In the genomic region with DNA sequence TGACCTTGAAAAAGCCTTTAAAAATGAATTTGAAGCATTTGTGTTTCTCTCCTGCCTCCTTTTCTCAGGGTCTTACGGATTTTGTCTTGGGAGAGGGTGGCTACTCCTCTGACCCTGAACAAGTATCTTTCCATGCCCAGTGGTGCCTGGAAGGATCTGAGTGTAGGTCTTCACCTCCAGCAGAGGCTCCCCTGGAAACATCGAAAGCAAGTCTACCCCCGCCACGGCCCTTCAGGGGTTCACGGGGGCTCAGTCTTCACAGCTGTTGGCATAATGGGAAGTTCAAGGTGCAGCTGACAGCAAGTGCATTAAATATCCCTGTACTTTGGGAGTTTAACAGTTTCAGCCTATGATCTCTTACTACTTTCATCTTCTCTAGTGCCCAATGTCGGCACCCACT, we compare ENCODE assay signal across 38 cellular contexts. TPM values are rescaled to one million over a fixed set of nuclear protein-coding genes. Genes with fewer than 3 reads are reported as not detected.
"Had no signal": no experiment of that assay in that cellular context is flagged by ENCODE, and none has a peak within 500 bp of the region (broad histone marks: within the 10 kb centered on the region; RNA-seq: fewer than 3 reads in every experiment).

No MANE protein-coding gene starts in this region.

- H3K27me3 ChIP-seq: ascending aorta, cardiac muscle cell had no signal

- H3K4me3 ChIP-seq: ascending aorta, cardiac muscle cell had no signal

- H3K27ac ChIP-seq: ascending aorta, cardiac muscle cell, WERI-Rb-1 had no signal

- H3K4me1 Mint-ChIP-seq: activated CD4-positive, alpha-beta T cell treated with anti-CD3 and anti-CD28 coated beads for 36 hours; activated naive CD4-positive, alpha-beta T cell treated with anti-CD3 and anti-CD28 coated beads, Interleukin-2, amount 50 U/mL, for 24 hours; activated naive CD8-positive, alpha-beta T cell treated with anti-CD3 and anti-CD28 coated beads, Interleukin-2, amount 50 U/mL, for 24 hours; central memory CD8-positive, alpha-beta T cell; WTC11 had no signal

- H3K9me3 Mint-ChIP-seq: activated CD4-positive, alpha-beta T cell treated with anti-CD3 and anti-CD28 coated beads, Interleukin-2, amount 10 ng/mL, durations not matched to agents 7 days and 5 days; activated T-helper 2 cell treated with anti-CD3 and anti-CD28 coated beads, Interferon-gamma antibody, Interleukin-2, Interleukin-4, amounts not matched to agents 10 μg/mL and 5 μg/mL and 100 μg/mL, durations not matched to agents 14 hours and 24 hours and 36 hours; brain; central memory CD8-positive, alpha-beta T cell; T-helper 2 cell treated with Interferon-gamma antibody and Interleukin-4, amounts not matched to agents 5 μg/mL and 100 μg/mL, for 36 hours; WTC11 had no signal

- H3K4me3 Mint-ChIP-seq: activated CD4-positive, alpha-beta memory T cell treated with anti-CD3 and anti-CD28 coated beads, Interleukin-2, amount 10 ng/mL, durations not matched to agents 7 days and 5 days; activated CD4-positive, alpha-beta T cell treated with anti-CD3 and anti-CD28 coated beads for 36 hours; activated CD4-positive, alpha-beta T cell treated with anti-CD3 and anti-CD28 coated beads, Interleukin-2, amount 10 ng/mL, durations not matched to agents 7 days and 5 days; activated CD8-positive, alpha-beta memory T cell treated with anti-CD3 and anti-CD28 coated beads, Interleukin-2, amount 10 ng/mL, durations not matched to agents 7 days and 5 days; activated CD8-positive, alpha-beta T cell treated with anti-CD3 and anti-CD28 coated beads, Interleukin-2, amount 10 ng/mL, durations not matched to agents 7 days and 5 days; activated naive CD4-positive, alpha-beta T cell treated with anti-CD3 and anti-CD28 coated beads, Interleukin-2, amount 50 U/mL, for 24 hours; activated naive CD8-positive, alpha-beta T cell; activated naive CD8-positive, alpha-beta T cell treated with anti-CD3 and anti-CD28 coated beads, Interleukin-2, amount 10 ng/mL, durations not matched to agents 7 days and 5 days; activated naive CD8-positive, alpha-beta T cell treated with anti-CD3 and anti-CD28 coated beads, Interleukin-2, amount 50 U/mL, for 24 hours; activated T-cell treated with anti-CD3 and anti-CD28 coated beads, Interleukin-2, amount 50 U/mL, for 24 hours; brain; central memory CD8-positive, alpha-beta T cell; T-helper 1 cell treated with Interleukin-12 subunit alpha and Interleukin-12 subunit beta and Interleukin-4 antibody, amounts not matched to agents 30 μg/mL and 1 μg/mL, for 36 hours; T-helper 2 cell treated with Interferon-gamma antibody and Interleukin-4, amounts not matched to agents 5 μg/mL and 100 μg/mL, for 36 hours; WTC11 had no signal

- H3K27ac Mint-ChIP-seq: activated CD4-positive, alpha-beta memory T cell treated with anti-CD3 and anti-CD28 coated beads, Interleukin-2, amount 10 ng/mL, durations not matched to agents 7 days and 5 days; activated CD4-positive, alpha-beta T cell treated with anti-CD3 and anti-CD28 coated beads for 36 hours; activated CD4-positive, alpha-beta T cell treated with anti-CD3 and anti-CD28 coated beads, Interleukin-2, amount 10 ng/mL, durations not matched to agents 7 days and 5 days; activated CD8-positive, alpha-beta memory T cell treated with anti-CD3 and anti-CD28 coated beads, Interleukin-2, amount 10 ng/mL, durations not matched to agents 7 days and 5 days; activated CD8-positive, alpha-beta T cell treated with anti-CD3 and anti-CD28 coated beads, Interleukin-2, amount 10 ng/mL, durations not matched to agents 7 days and 5 days; activated naive CD4-positive, alpha-beta T cell treated with anti-CD3 and anti-CD28 coated beads, Interleukin-2, amount 50 U/mL, for 24 hours; activated naive CD8-positive, alpha-beta T cell; activated naive CD8-positive, alpha-beta T cell treated with anti-CD3 and anti-CD28 coated beads, Interleukin-2, amount 10 ng/mL, durations not matched to agents 7 days and 5 days; activated naive CD8-positive, alpha-beta T cell treated with anti-CD3 and anti-CD28 coated beads, Interleukin-2, amount 50 U/mL, for 24 hours; activated T-cell treated with anti-CD3 and anti-CD28 coated beads, Interleukin-2, amount 50 U/mL, for 24 hours; activated T-helper 2 cell treated with anti-CD3 and anti-CD28 coated beads, Interferon-gamma antibody, Interleukin-2, Interleukin-4, amounts not matched to agents 10 μg/mL and 5 μg/mL and 100 μg/mL, durations not matched to agents 14 hours and 24 hours and 36 hours; brain; T-helper 1 cell treated with Interleukin-12 subunit alpha and Interleukin-12 subunit beta and Interleukin-4 antibody, amounts not matched to agents 30 μg/mL and 1 μg/mL, for 36 hours; T-helper 2 cell treated with Interferon-gamma antibody and Interleukin-4, amounts not matched to agents 5 μg/mL and 100 μg/mL, for 36 hours; WTC11 had no signal

- H3K27me3 Mint-ChIP-seq: activated CD4-positive, alpha-beta memory T cell treated with anti-CD3 and anti-CD28 coated beads, Interleukin-2, amount 10 ng/mL, durations not matched to agents 7 days and 5 days; activated CD4-positive, alpha-beta T cell treated with anti-CD3 and anti-CD28 coated beads for 36 hours; activated CD4-positive, alpha-beta T cell treated with anti-CD3 and anti-CD28 coated beads, Interleukin-2, amount 10 ng/mL, durations not matched to agents 7 days and 5 days; activated CD8-positive, alpha-beta memory T cell treated with anti-CD3 and anti-CD28 coated beads, Interleukin-2, amount 10 ng/mL, durations not matched to agents 7 days and 5 days; activated naive CD4-positive, alpha-beta T cell treated with anti-CD3 and anti-CD28 coated beads, Interleukin-2, amount 50 U/mL, for 24 hours; activated naive CD8-positive, alpha-beta T cell; activated naive CD8-positive, alpha-beta T cell treated with anti-CD3 and anti-CD28 coated beads, Interleukin-2, amount 10 ng/mL, durations not matched to agents 7 days and 5 days; activated naive CD8-positive, alpha-beta T cell treated with anti-CD3 and anti-CD28 coated beads, Interleukin-2, amount 50 U/mL, for 24 hours; activated T-cell treated with anti-CD3 and anti-CD28 coated beads, Interleukin-2, amount 50 U/mL, for 24 hours; central memory CD8-positive, alpha-beta T cell had no signal

- DNase-seq: activated CD4-positive, alpha-beta memory T cell treated with anti-CD3 and anti-CD28 coated beads, Interleukin-2, amount 10 ng/mL, durations not matched to agents 7 days and 5 days; activated CD4-positive, alpha-beta T cell treated with anti-CD3 and anti-CD28 coated beads for 1 hour; activated CD4-positive, alpha-beta T cell treated with anti-CD3 and anti-CD28 coated beads for 36 hours; activated CD4-positive, alpha-beta T cell treated with anti-CD3 and anti-CD28 coated beads for 48 hours; activated CD4-positive, alpha-beta T cell treated with anti-CD3 and anti-CD28 coated beads, Interleukin-2, amount 10 ng/mL, durations not matched to agents 7 days and 5 days; activated CD4-positive, alpha-beta T cell treated with anti-CD3 and anti-CD28 coated beads, Interleukin-2, amount 50 U/mL, for 48 hours; activated CD4-positive, CD25-positive, alpha-beta regulatory T cell; activated CD8-positive, alpha-beta memory T cell treated with anti-CD3 and anti-CD28 coated beads for 24 hours; activated CD8-positive, alpha-beta memory T cell treated with anti-CD3 and anti-CD28 coated beads, Interleukin-2, amount 10 ng/mL, durations not matched to agents 7 days and 5 days; activated CD8-positive, alpha-beta memory T cell treated with anti-CD3 and anti-CD28 coated beads, Interleukin-2, amount 50 U/mL, for 48 hours; activated CD8-positive, alpha-beta T cell treated with anti-CD3 and anti-CD28 coated beads, Interleukin-2, amount 10 ng/mL, durations not matched to agents 7 days and 5 days; activated effector memory CD4-positive, alpha-beta T cell treated with Interleukin-2 at 50 U/mL for 16 hours; activated gamma-delta T cell; activated naive CD4-positive, alpha-beta T cell treated with Interleukin-2 at 50 U/mL for 16 hours; activated naive CD8-positive, alpha-beta T cell treated with anti-CD3 and anti-CD28 coated beads, Interleukin-2, amount 10 ng/mL, durations not matched to agents 7 days and 5 days; activated naive CD8-positive, alpha-beta T cell treated with anti-CD3 and anti-CD28 coated beads, Interleukin-2, amount 50 U/mL, for 24 hours; activated T-cell treated with anti-CD3 and anti-CD28 coated beads, Interleukin-2, amount 50 U/mL, for 24 hours; activated T-cell treated with anti-CD3 and anti-CD28 coated beads, Interleukin-2, amount 50 U/mL, for 48 hours; amygdala; anterior cingulate cortex; caudate nucleus; SW 1271; T-helper 1 cell; T-helper 2 cell; T-helper 9 cell; WERI-Rb-1 had no signal

- H3K9me3 ChIP-seq: ascending aorta had no signal

- ATAC-seq: activated CD4-positive, alpha-beta T cell treated with anti-CD3 and anti-CD28 coated beads for 36 hours; activated CD4-positive, CD25-positive, alpha-beta regulatory T cell treated with anti-CD3 and anti-CD28 coated beads, Interleukin-2, amount 50 U/mL, for 24 hours; activated CD8-positive, alpha-beta memory T cell treated with anti-CD3 and anti-CD28 coated beads, Interleukin-2, amount 10 ng/mL, durations not matched to agents 7 days and 5 days; activated CD8-positive, alpha-beta T cell treated with anti-CD3 and anti-CD28 coated beads, Interleukin-2, amount 10 ng/mL, durations not matched to agents 7 days and 5 days; activated naive CD8-positive, alpha-beta T cell treated with anti-CD3 and anti-CD28 coated beads, Interleukin-2, amount 50 U/mL, for 24 hours had no signal

- H3K4me1 ChIP-seq: ascending aorta had no signal

RNA-seq across cellular contexts. Expression of a gene that starts 42.7 kb away (rescaled TPM):
- total RNA-seq: activated CD4-positive, alpha-beta memory T cell treated with anti-CD3 and anti-CD28 coated beads, Interleukin-2, amount 10 ng/mL, durations not matched to agents 7 days and 5 days; activated CD4-positive, alpha-beta T cell treated with anti-CD3 and anti-CD28 coated beads for 36 hours; activated CD4-positive, alpha-beta T cell treated with anti-CD3 and anti-CD28 coated beads, Interleukin-2, amount 10 ng/mL, durations not matched to agents 7 days and 5 days; activated CD8-positive, alpha-beta memory T cell treated with anti-CD3 and anti-CD28 coated beads, Interleukin-2, amount 10 ng/mL, durations not matched to agents 7 days and 5 days; activated CD8-positive, alpha-beta T cell treated with anti-CD3 and anti-CD28 coated beads, Interleukin-2, amount 10 ng/mL, durations not matched to agents 7 days and 5 days; activated naive CD8-positive, alpha-beta T cell treated with anti-CD3 and anti-CD28 coated beads, Interleukin-2, amount 10 ng/mL, durations not matched to agents 7 days and 5 days; activated T-helper 2 cell treated with anti-CD3 and anti-CD28 coated beads, Interferon-gamma antibody, Interleukin-2, Interleukin-4, amounts not matched to agents 10 μg/mL and 5 μg/mL and 100 μg/mL, durations not matched to agents 14 hours and 24 hours and 36 hours; ascending aorta; bronchial epithelial cell; cardiac muscle cell had no signal
- polyA plus RNA-seq: cardiac muscle cell had no signal
